Comparison of ENCODE assay signal across 8 cellular contexts in genomic region chr7:129144095-129144833, GRCh38. TPM values are rescaled to one million over a fixed set of nuclear protein-coding genes. Genes with fewer than 3 reads are reported as not detected.
DNase-seq lines count a peak whose midpoint lies in the region; ATAC-seq and TF ChIP-seq lines count a peak whose summit lies in the region.

TSPAN33 (plus strand) TSS chr7:129144707; CDS start chr7:129144981, 274 bp downstream.

- H3K4me1 ChIP-seq in colonic mucosa, result peaks cover 4% of the 10 kb centered on the region

- no peaks in the 10 kb centered on the region for H3K36me3 ChIP-seq in colonic mucosa

- TF ChIP-seq CTCF in colonic mucosa (IDR thresholded peaks at IDR 0.05), result no peak

- no peaks in the 10 kb centered on the region for H3K9me3 ChIP-seq in colonic mucosa

- peak; percentile 55 for ATAC-seq in GM18520 (IDR thresholded peaks at IDR 0.05; ENCODE audit: unreplicated experiment)
- peak; percentile 72 for ATAC-seq in HG03039 (IDR thresholded peaks at IDR 0.05; ENCODE audit: unreplicated experiment)
- ATAC-seq in left lobe of liver, result peak; percentile 99

- intact Hi-C loops in colonic mucosa (cut with DNase I), result no loop called here

- no peak within 1 kb of the TSS for H3K27ac ChIP-seq in colonic mucosa

- peak; percentile 40 for DNase-seq in A172 (ENCODE audit: low spot score)
- DNase-seq in NCI-H2171 treated with DMSO at 0.1 percent for 48 hours (lab: John Stamatoyannopoulos, UW), result peak; percentile 71
- DNase-seq in activated CD4-positive, alpha-beta T cell treated with anti-CD3 and anti-CD28 coated beads for 4 hours, result peak; percentile 42 to 43
- peak; percentile 87 for DNase-seq in colonic mucosa
- peak; percentile 87 for DNase-seq in left lobe of liver (ENCODE audit: low spot score)
- peak; percentile 63 for DNase-seq in stimulated activated CD4-positive, alpha-beta T cell treated with anti-CD3 and anti-CD28 coated beads, Interleukin-1b, Interleukin-23, amount 100 ng/mL, for 48 hours

- peak within 1 kb of the TSS; percentile 65 for H3K4me3 ChIP-seq in colonic mucosa

- no peaks in the 10 kb centered on the region for H3K27me3 ChIP-seq in colonic mucosa

- H3K9ac ChIP-seq in colonic mucosa (ENCODE audit: low read depth in 2 of 2, low read length in 2 of 2), result peak within 1 kb of the TSS; percentile 21 to 62

RNA-seq across cellular contexts. Expression of gene TSPAN33, which starts in this region (rescaled TPM):
- 11.3 and 12.6 TPM in 2 replicates for total RNA-seq in A172 (2014; rRNA removed; shearing (Covaris generic))
- 1 to 10 TPM; 3.8 to 9.7 TPM for total RNA-seq in colonic mucosa
- 33.7 TPM for total RNA-seq in left lobe of liver
